Comparison of ENCODE assay signal across 25 cellular contexts in the genomic region with DNA sequence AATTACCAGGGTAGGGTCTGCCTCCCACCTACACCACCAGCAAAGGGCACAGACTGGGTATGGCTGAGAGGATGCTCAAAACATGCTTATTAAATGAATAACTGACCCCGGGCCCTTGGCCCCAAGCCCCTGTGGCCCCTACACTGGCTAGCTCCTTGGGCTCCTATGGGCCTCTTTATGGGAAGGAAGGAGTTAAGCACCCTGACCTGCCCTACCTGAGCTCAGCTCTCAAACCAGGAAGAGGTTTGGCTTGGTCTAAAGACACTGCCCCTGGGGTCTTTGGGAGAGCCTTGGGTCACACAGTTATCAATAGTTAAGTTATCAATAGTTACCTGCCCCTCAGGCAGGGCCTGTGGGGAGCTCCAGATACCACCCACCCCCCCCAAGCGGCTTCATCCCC. TPM values are rescaled to one million over a fixed set of nuclear protein-coding genes. Genes with fewer than 3 reads are reported as not detected.
DNase-seq lines count a peak whose midpoint lies in the region.
"Had no signal": no experiment of that assay in that cellular context is flagged by ENCODE, and none has a peak within 500 bp of the region (broad histone marks: within the 10 kb centered on the region; RNA-seq: fewer than 3 reads in every experiment).

No MANE protein-coding gene starts in this region.

- no peak overlapping the region for H3K23ac ChIP-seq in neuronal stem cell (ENCODE audit: low read depth, low read length, poor library complexity)

- H2BK12ac ChIP-seq in neuronal stem cell (ENCODE audit: low read length) = no peak overlapping the region

- peak overlapping the region; percentile 19 for H2AK5ac ChIP-seq in neuronal stem cell (ENCODE audit: low read depth, low read length)

- H3K4ac ChIP-seq in neuronal stem cell (ENCODE audit: low read length) = no peak overlapping the region

- H3K27me3 ChIP-seq in duodenal mucosa (ENCODE audit: control insufficient read depth in 1 of 2, insufficient read depth in 2 of 2, low read length in 2 of 2) (peaks cover 3 to 4% of the 10 kb centered on the region in 2 donors), neuronal stem cell (ENCODE audit: control insufficient read depth in 3 of 3, insufficient read depth in 3 of 3, low read depth in 1 of 3, low read length in 3 of 3) (peaks cover 0 to 57% (median 20%) of the 10 kb centered on the region in 3 experiments)
- H3K27me3 ChIP-seq: ovary, right atrium auricular region had no signal

- H3K9ac ChIP-seq in duodenal mucosa (ENCODE audit: low read depth in 1 of 2, low read length in 2 of 2) = peak overlapping the region; percentile 85 to 89
- no peak overlapping the region for H3K9ac ChIP-seq in neuronal stem cell (ENCODE audit: low read depth, low read length, poor library complexity)

- H4K91ac ChIP-seq in neuronal stem cell (ENCODE audit: low read depth, low read length, poor library complexity) = no peak overlapping the region

- H2BK120ac ChIP-seq in neuronal stem cell (ENCODE audit: low read depth, low read length) = no peak overlapping the region

- no peak overlapping the region for H2BK15ac ChIP-seq in neuronal stem cell (ENCODE audit: low read length)

- no peak overlapping the region for H3K4me2 ChIP-seq in neuronal stem cell (ENCODE audit: insufficient read depth, low read length, poor library complexity, severe bottlenecking)

- peak overlapping the region; percentile 80 to 86 for H3K4me3 ChIP-seq in duodenal mucosa (ENCODE audit: low read depth in 1 of 2, low read length in 2 of 2)
- no peak overlapping the region for H3K4me3 ChIP-seq in neuronal stem cell (ENCODE audit: low read length in 2 of 2)
- H3K4me3 ChIP-seq: right atrium auricular region had no signal

- no peaks in the 10 kb centered on the region for H3K9me3 ChIP-seq in duodenal mucosa (ENCODE audit: control insufficient read depth in 1 of 2, low read length in 2 of 2)
- H3K9me3 ChIP-seq in neuronal stem cell (replicated peaks in 1 of 2; ENCODE audit: control insufficient read depth in 2 of 2, insufficient read depth in 1 of 2, low read depth in 1 of 2, low read length in 2 of 2) = no peaks in the 10 kb centered on the region
- H3K9me3 ChIP-seq: ovary, right atrium auricular region had no signal

- H3K4me1 ChIP-seq in duodenal mucosa (ENCODE audit: control insufficient read depth in 1 of 2, insufficient read depth in 2 of 2, low read length in 2 of 2) = peaks cover 27 to 35% of the 10 kb centered on the region in 2 donors
- peaks cover 0 to 5% of the 10 kb centered on the region in 2 donors for H3K4me1 ChIP-seq in neuronal stem cell (ENCODE audit: control insufficient read depth in 2 of 2, insufficient read depth in 1 of 2, low read depth in 1 of 2, low read length in 2 of 2)
- H3K4me1 ChIP-seq: right atrium auricular region had no signal

- H3K18ac ChIP-seq in neuronal stem cell (ENCODE audit: low read length) = no peak overlapping the region

- H4K8ac ChIP-seq in neuronal stem cell (ENCODE audit: low read depth, low read length) = no peak overlapping the region

- in situ Hi-C loops in ACHN (cut with HindIII; ENCODE audit: low pct_ligation_motif_present, low pct_unique_long_range_greater_than_20kb, low sequenced_read_pairs) = no loop called here

- H3K27ac ChIP-seq in duodenal mucosa (ENCODE audit: low read depth, low read length) = peak overlapping the region; percentile 80
- H3K27ac ChIP-seq in neuronal stem cell (replicated peaks; ENCODE audit: low read length) = no peak overlapping the region
- H3K27ac ChIP-seq: ovary, right atrium auricular region had no signal

- no peak overlapping the region for H2AFZ ChIP-seq in neuronal stem cell (ENCODE audit: low read length)

- peak; percentile 44 for DNase-seq in activated effector memory CD4-positive, alpha-beta T cell treated with anti-CD3 and anti-CD28 coated beads, Interleukin-2, amount 50 U/mL, for 16 hours
- DNase-seq in activated effector memory CD4-positive, alpha-beta T cell treated with Interleukin-2 at 50 U/mL for 16 hours = no peak
- DNase-seq in neuronal stem cell (ENCODE audit: low spot score) (no peak), SW480 (ENCODE audit: low spot score) (no peak), middle frontal gyrus (ENCODE audit: extremely low spot score, low spot score) (no peak), ACHN (no peak), midbrain (lab: John Stamatoyannopoulos, UW) (no peak)
- DNase-seq: activated CD4-positive, alpha-beta T cell treated with anti-CD3 and anti-CD28 coated beads for 36 hours; activated CD8-positive, alpha-beta T cell treated with anti-CD3 and anti-CD28 coated beads, Interleukin-2, amount 10 ng/mL, durations not matched to agents 7 days and 5 days; activated gamma-delta T cell treated with Interleukin-2 at 50 U/mL for 16 hours; AML-193; caudate nucleus; CD8-positive, alpha-beta T cell; HCEC 1CT; naive thymus-derived CD8-positive, alpha-beta T cell; NCI-H1048; NCI-H1694; NCI-H2171; NCI-H510A; ovary; stimulated activated CD4-positive, alpha-beta T cell treated with anti-CD3 and anti-CD28 coated beads, Interleukin-4, amount 100 ng/mL, for 24 hours; substantia nigra had no signal

- no peak overlapping the region for H2BK5ac ChIP-seq in neuronal stem cell (ENCODE audit: low read length)

- no CpG with 5 or more reads among the region's 2 CpGs for WGBS in neuronal stem cell (ENCODE audit: extremely low coverage in 2 of 2, insufficient read length in 2 of 2, insufficient replicate concordance in 1 of 2), 2 donors

- peaks cover 0 to 3% of the 10 kb centered on the region in 2 donors for H3K36me3 ChIP-seq in duodenal mucosa (ENCODE audit: control insufficient read depth in 1 of 2, insufficient read depth in 2 of 2, low read length in 2 of 2)
- H3K36me3 ChIP-seq in neuronal stem cell (replicated peaks in 1 of 2; ENCODE audit: control insufficient read depth in 2 of 2, insufficient read depth in 2 of 2, low read length in 2 of 2) = no peaks in the 10 kb centered on the region
- H3K36me3 ChIP-seq: ovary, right atrium auricular region had no signal

- H3K14ac ChIP-seq in neuronal stem cell (ENCODE audit: low read length) = no peak overlapping the region

- H3K79me1 ChIP-seq in neuronal stem cell (ENCODE audit: low read depth, low read length) = no peaks in the 10 kb centered on the region

RNA-seq across cellular contexts. Expression of a gene that starts 1.2 kb away (rescaled TPM):
- polyA plus RNA-seq in neuronal stem cell (2013, experiment 1 of 2) = 0.57 TPM
- polyA plus RNA-seq in neuronal stem cell (2013, experiment 2 of 2) = 0.66 TPM
- polyA plus RNA-seq: naive thymus-derived CD8-positive, alpha-beta T cell had no signal

RNA-seq across cellular contexts. Expression of a gene that starts 4.0 kb away (rescaled TPM):
- 0.35 TPM for polyA plus RNA-seq in neuronal stem cell (2013, experiment 1 of 2)
- 0.37 TPM for polyA plus RNA-seq in neuronal stem cell (2013, experiment 2 of 2)
- polyA plus RNA-seq: naive thymus-derived CD8-positive, alpha-beta T cell; ovary; urinary bladder had no signal

Comparison
In these comparisons a context has a peak if more than half of its experiments do, and no peak if none do; other contexts are left out.
1. H3K4me3 ChIP-seq: peak in duodenal mucosa (2 of 2); none in neuronal stem cell (0 of 2).